In the genomic region with DNA sequence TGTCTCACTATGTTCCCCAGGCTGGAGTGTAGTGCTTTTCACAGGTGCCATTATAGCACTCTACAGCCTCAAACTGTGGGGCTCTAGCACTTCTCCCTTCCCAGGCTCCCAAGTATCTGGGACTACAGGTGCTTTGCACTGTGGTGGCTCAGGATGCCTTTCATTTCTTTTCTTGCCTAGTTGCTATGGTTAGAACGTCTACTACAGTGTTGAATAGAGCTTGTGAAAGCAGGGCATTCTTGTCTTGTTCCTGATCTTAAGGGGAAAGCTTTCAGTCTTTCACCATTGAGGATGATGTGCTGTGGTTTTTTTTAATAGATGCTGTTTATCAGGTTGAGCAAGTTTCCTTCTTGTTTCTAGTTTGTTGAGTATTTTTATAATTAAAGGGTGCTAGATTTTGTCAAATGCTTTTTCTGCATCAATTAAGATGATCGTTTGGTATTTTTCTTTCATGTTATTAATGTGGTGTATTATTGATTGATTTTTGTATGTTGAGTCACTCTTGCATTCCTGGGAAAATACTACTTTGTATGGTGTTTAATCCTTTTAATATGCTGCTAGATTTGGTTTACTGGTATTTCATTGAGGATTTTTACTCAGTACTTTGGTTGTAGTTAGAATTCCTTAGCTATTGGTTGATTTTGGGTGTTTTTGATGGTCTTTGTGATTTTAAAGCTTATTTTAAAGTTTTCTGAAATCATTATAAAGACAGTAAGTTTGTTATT, we compare ENCODE assay signal across 11 cellular contexts. TPM values are rescaled to one million over a fixed set of nuclear protein-coding genes. Genes with fewer than 3 reads are reported as not detected.
DNase-seq lines count a peak whose midpoint lies in the region; ATAC-seq and TF ChIP-seq lines count a peak whose summit lies in the region.
"Had no signal": no experiment of that assay in that cellular context is flagged by ENCODE, and none has a peak within 500 bp of the region (broad histone marks: within the 10 kb centered on the region; RNA-seq: fewer than 3 reads in every experiment).

No MANE protein-coding gene starts in this region.

- H3K36me3 ChIP-seq in CD4-positive, CD25-positive, alpha-beta regulatory T cell (ENCODE audit: control insufficient read depth, insufficient read depth, low read length): peaks cover 6% of the 10 kb centered on the region
- peaks cover 0 to 7% of the 10 kb centered on the region in 2 donors for H3K36me3 ChIP-seq in gastroesophageal sphincter

- no peaks in the 10 kb centered on the region for H3K9me3 ChIP-seq in CD4-positive, CD25-positive, alpha-beta regulatory T cell (ENCODE audit: control insufficient read depth in 2 of 2, low read length in 2 of 2)
- no peaks in the 10 kb centered on the region for H3K9me3 ChIP-seq in gastroesophageal sphincter

- CTCF ChIA-PET in activated B cell treated with CpG ODN at 0.5 μM for 24 hours (lab: Charles Lee): no interaction called here

- H3K27me3 ChIP-seq in CD4-positive, CD25-positive, alpha-beta regulatory T cell (ENCODE audit: control insufficient read depth, insufficient read depth, low read length): no peaks in the 10 kb centered on the region
- H3K27me3 ChIP-seq in gastroesophageal sphincter: no peaks in the 10 kb centered on the region

- intact Hi-C loops in activated B cell treated with CpG ODN at 0.5 μM for 24 hours (cut with micrococcal nuclease): loop anchor here (5.0 kb wide), 1 partner anchor 37 kb away; a partner anchor contains a TSS

- TF ChIP-seq CTCF in activated B cell treated with CpG ODN at 0.5 μM for 24 hours (IDR thresholded peaks at IDR 0.05) (no peak), gastroesophageal sphincter (IDR thresholded peaks at IDR 0.05) (no peak)

- H3K9me3 Mint-ChIP-seq in CD4-positive, CD25-positive, alpha-beta regulatory T cell: no peaks in the 10 kb centered on the region
- no peaks in the 10 kb centered on the region for H3K9me3 Mint-ChIP-seq in activated B cell treated with CpG ODN at 0.5 μM for 24 hours

- H3K27ac ChIP-seq in CD4-positive, CD25-positive, alpha-beta regulatory T cell (ENCODE audit: insufficient read depth, low read length, poor library complexity, severe bottlenecking): peak overlapping the region; percentile 49
- H3K27ac ChIP-seq in gastroesophageal sphincter: no peak overlapping the region

- POLR2A ChIA-PET in activated B cell treated with CpG ODN at 0.5 μM for 24 hours (lab: Charles Lee): interaction anchor here (0.5 kb wide), 1 partner anchor 15 kb away, joined by 3 read pairs; no protein-coding TSS in a partner anchor

- H3K4me1 ChIP-seq in CD4-positive, CD25-positive, alpha-beta regulatory T cell (ENCODE audit: control insufficient read depth, insufficient read depth, low read length, poor library complexity, severe bottlenecking): peaks cover 57% of the 10 kb centered on the region
- peaks cover 0 to 74% (median 21%) of the 10 kb centered on the region in 3 donors for H3K4me1 ChIP-seq in gastroesophageal sphincter

- no peaks in the 10 kb centered on the region for H3K36me3 Mint-ChIP-seq in CD4-positive, CD25-positive, alpha-beta regulatory T cell
- H3K36me3 Mint-ChIP-seq in activated B cell treated with CpG ODN at 0.5 μM for 24 hours (ENCODE audit: low read depth): peaks cover 51% of the 10 kb centered on the region

- H3K27ac Mint-ChIP-seq in CD4-positive, CD25-positive, alpha-beta regulatory T cell: peak overlapping the region; percentile 62 to 70 (median 67)
- H3K27ac Mint-ChIP-seq in activated B cell treated with CpG ODN at 0.5 μM for 24 hours: peak overlapping the region; percentile 25

- peaks cover 23 to 85% (median 69%) of the 10 kb centered on the region in 4 donors for H3K4me1 Mint-ChIP-seq in CD4-positive, CD25-positive, alpha-beta regulatory T cell
- peaks cover 66% of the 10 kb centered on the region for H3K4me1 Mint-ChIP-seq in activated B cell treated with CpG ODN at 0.5 μM for 24 hours

- no peak for TF ChIP-seq EP300 in gastroesophageal sphincter (IDR thresholded peaks at IDR 0.05)

- 34 to 48% methylated on average over 2 of the region's 2 CpGs for WGBS in gastroesophageal sphincter (ENCODE audit: low coverage in 1 of 2), 2 donors

- no peak for ATAC-seq in CD4-positive, CD25-positive, alpha-beta regulatory T cell (ENCODE audit: low read depth in 2 of 2)
- ATAC-seq in activated B cell treated with CpG ODN at 0.5 μM for 24 hours (ENCODE audit: low read depth) (no peak), gastroesophageal sphincter (peak; percentile 3), HG03135 (IDR thresholded peaks at IDR 0.05; ENCODE audit: unreplicated experiment) (no peak), HG03280 (IDR thresholded peaks at IDR 0.05; ENCODE audit: unreplicated experiment) (no peak), GM19395 (IDR thresholded peaks at IDR 0.05; ENCODE audit: unreplicated experiment) (no peak)

- peak overlapping the region; percentile 42 for H3K4me3 ChIP-seq in CD4-positive, CD25-positive, alpha-beta regulatory T cell (ENCODE audit: low read depth, low read length)
- no peak overlapping the region for H3K4me3 ChIP-seq in gastroesophageal sphincter

- H3K4me3 Mint-ChIP-seq in CD4-positive, CD25-positive, alpha-beta regulatory T cell: peak overlapping the region; percentile 2 to 64 (median 45)
- H3K4me3 Mint-ChIP-seq in activated B cell treated with CpG ODN at 0.5 μM for 24 hours: no peak overlapping the region

- TF ChIP-seq POLR2A in gastroesophageal sphincter (IDR thresholded peaks at IDR 0.05): no peak

- no peaks in the 10 kb centered on the region for H3K27me3 Mint-ChIP-seq in CD4-positive, CD25-positive, alpha-beta regulatory T cell
- H3K27me3 Mint-ChIP-seq in activated B cell treated with CpG ODN at 0.5 μM for 24 hours: no peaks in the 10 kb centered on the region

- DNase-seq in CD4-positive, CD25-positive, alpha-beta regulatory T cell: no peak
- DNase-seq in HT-29 (ENCODE audit: low spot score) (peak; percentile 54), activated B cell treated with CpG ODN at 0.5 μM for 24 hours (no peak), activated gamma-delta T cell (lab: John Stamatoyannopoulos, UW) (no peak)
- DNase-seq: activated effector memory CD4-positive, alpha-beta T cell treated with Interleukin-2 at 50 U/mL for 16 hours; DMS 273 treated with DMSO at 0.1 percent for 48 hours; SHP77 treated with DMSO at 0.1 percent for 48 hours had no signal

RNA-seq across cellular contexts. Expression of a gene that starts 35.6 kb away (rescaled TPM):
- total RNA-seq in CD4-positive, CD25-positive, alpha-beta regulatory T cell: 171 TPM
- polyA plus RNA-seq in CD4-positive, CD25-positive, alpha-beta regulatory T cell: 100 to 1,000 TPM in 1 of 4 donors, 10 to 100 TPM in 3; 88.8 to 108 (median 98.2) TPM
- 28.9 and 29.3 TPM in 2 replicates for total RNA-seq in HT-29 (2014; rRNA removed; shearing (Covaris generic))
- total RNA-seq in activated B cell treated with CpG ODN at 0.5 μM for 24 hours: 130 and 142 TPM in 2 replicates
- total RNA-seq in gastroesophageal sphincter: 10 to 100 TPM; 42.0 to 73.3 (median 62.7) TPM
